ENCODE assay signal across 9 cellular contexts in the genomic region with DNA sequence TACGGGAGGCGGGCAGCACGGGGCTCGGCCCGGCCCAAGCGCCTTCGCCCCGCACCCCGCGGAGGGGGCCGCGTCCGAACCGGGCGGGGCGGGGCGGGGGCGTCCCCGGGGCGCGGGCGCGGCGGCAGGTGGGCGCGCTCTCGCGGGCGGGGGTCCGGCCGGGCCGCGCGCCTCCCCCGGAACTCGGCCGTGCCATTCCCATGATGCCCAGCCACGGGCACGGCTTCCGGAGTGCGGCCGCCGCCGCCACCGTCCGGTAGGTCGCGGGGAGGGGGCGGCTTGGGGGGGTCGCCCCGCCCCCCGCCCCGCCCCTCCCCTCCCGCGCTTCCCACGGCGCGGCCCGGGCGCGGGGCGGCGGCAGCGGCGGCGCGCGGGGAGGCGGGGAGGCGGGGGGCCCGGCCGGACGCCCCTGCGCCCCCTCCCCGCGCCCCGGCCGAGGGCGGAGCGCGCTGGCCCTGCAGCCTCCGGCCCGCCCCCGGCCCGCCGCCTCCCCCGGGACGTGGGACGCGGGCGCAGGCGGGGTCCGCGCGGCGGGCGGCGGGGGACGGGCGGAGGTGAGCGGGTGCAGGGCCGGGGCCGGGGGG. TPM values are rescaled to one million over a fixed set of nuclear protein-coding genes. Genes with fewer than 3 reads are reported as not detected.
DNase-seq lines count a peak whose midpoint lies in the region; ATAC-seq, FAIRE-seq and TF ChIP-seq lines count a peak whose summit lies in the region.
"Had no signal": no experiment of that assay in that cellular context is flagged by ENCODE, and none has a peak within 500 bp of the region (broad histone marks: within the 10 kb centered on the region; RNA-seq: fewer than 3 reads in every experiment).

TSS of gene PPP1R26 (plus strand) at position 314 of the 584 bp plus-strand sequence. CDS start 4,729 bp downstream, outside the sequence.

- ATAC-seq in pancreas (peak; percentile 39 to 63 (median 45)), GM18907 (IDR thresholded peaks at IDR 0.05; ENCODE audit: unreplicated experiment) (no peak)

- peaks cover 3% of the 10 kb centered on the region for H3K36me3 Mint-ChIP-seq in activated naive CD4-positive, alpha-beta T cell treated with anti-CD3 and anti-CD28 coated beads for 36 hours (ENCODE audit: low read depth)
- peaks cover 1% of the 10 kb centered on the region for H3K36me3 Mint-ChIP-seq in activated CD4-positive, alpha-beta memory T cell treated with anti-CD3 and anti-CD28 coated beads for 36 hours

- H3K27me3 Mint-ChIP-seq in activated naive CD4-positive, alpha-beta T cell treated with anti-CD3 and anti-CD28 coated beads for 36 hours (ENCODE audit: low read depth): peaks cover 39% of the 10 kb centered on the region
- peaks cover 41% of the 10 kb centered on the region for H3K27me3 Mint-ChIP-seq in activated CD4-positive, alpha-beta memory T cell treated with anti-CD3 and anti-CD28 coated beads for 36 hours

- H3K27me3 ChIP-seq in cardiac muscle cell: no peaks in the 10 kb centered on the region
- H3K27me3 ChIP-seq in pancreas: no peaks in the 10 kb centered on the region

- TF ChIP-seq CTCF in cardiac muscle cell (IDR thresholded peaks at IDR 0.05; ENCODE audit: low read depth, low read length) (no peak), pancreas (IDR thresholded peaks at IDR 0.05) (no peak)

- peaks cover 4% of the 10 kb centered on the region for H3K4me1 Mint-ChIP-seq in activated naive CD4-positive, alpha-beta T cell treated with anti-CD3 and anti-CD28 coated beads for 36 hours (ENCODE audit: low read depth)
- peaks cover 9% of the 10 kb centered on the region for H3K4me1 Mint-ChIP-seq in activated CD4-positive, alpha-beta memory T cell treated with anti-CD3 and anti-CD28 coated beads for 36 hours (ENCODE audit: low read depth)

- H3K4me1 ChIP-seq in cardiac muscle cell (ENCODE audit: low read depth) (peaks cover 7% of the 10 kb centered on the region), pancreas (peaks cover 0 to 14% (median 6%) of the 10 kb centered on the region in 3 donors)

- H3K27ac ChIP-seq in cardiac muscle cell: peak within 1 kb of the TSS; percentile 79
- H3K27ac ChIP-seq in pancreas: peak within 1 kb of the TSS; percentile 87 to 93 (median 90)

- 0 to 1% methylated on average over 7 to 101 of the region's 103 CpGs for WGBS in pancreas, 2 donors

- CTCF ChIA-PET in activated naive CD4-positive, alpha-beta T cell treated with anti-CD3 and anti-CD28 coated beads for 36 hours (lab: Charles Lee): no interaction called here
- CTCF ChIA-PET in activated CD4-positive, alpha-beta memory T cell treated with anti-CD3 and anti-CD28 coated beads for 36 hours (lab: Charles Lee): no interaction called here

- H3K9me3 ChIP-seq in cardiac muscle cell (ENCODE audit: low read depth) (no peaks in the 10 kb centered on the region), pancreas (no peaks in the 10 kb centered on the region)

- no peak for FAIRE-seq in pancreas (lab: Jason Lieb, UNC)
- FAIRE-seq: endometrium had no signal

- intact Hi-C loops in activated naive CD4-positive, alpha-beta T cell treated with anti-CD3 and anti-CD28 coated beads for 36 hours (cut with micrococcal nuclease): no loop called here
- intact Hi-C loops in activated CD4-positive, alpha-beta memory T cell treated with anti-CD3 and anti-CD28 coated beads for 36 hours (cut with micrococcal nuclease): loop anchor here (5.0 kb wide), 1 partner anchor 42 kb away; no protein-coding TSS in a partner anchor
- intact Hi-C loops in pancreas (cut with DNase I): no loop called here

- POLR2A ChIA-PET in activated CD4-positive, alpha-beta memory T cell treated with anti-CD3 and anti-CD28 coated beads for 36 hours (lab: Charles Lee): interaction anchor here (1.3 to 1.5 kb wide), 2 partner anchors 11 to 26 kb away, joined by 6 to 7 read pairs; no protein-coding TSS in a partner anchor

- H3K36me3 ChIP-seq in cardiac muscle cell (peaks cover 10% of the 10 kb centered on the region), pancreas (peaks cover 0 to 11% (median 6%) of the 10 kb centered on the region in 3 donors)

- H3K4me3 Mint-ChIP-seq in activated naive CD4-positive, alpha-beta T cell treated with anti-CD3 and anti-CD28 coated beads for 36 hours: peak within 1 kb of the TSS; percentile 68
- peak within 1 kb of the TSS; percentile 79 for H3K4me3 Mint-ChIP-seq in activated CD4-positive, alpha-beta memory T cell treated with anti-CD3 and anti-CD28 coated beads for 36 hours

- H3K27ac Mint-ChIP-seq in activated naive CD4-positive, alpha-beta T cell treated with anti-CD3 and anti-CD28 coated beads for 36 hours: no peak within 1 kb of the TSS
- H3K27ac Mint-ChIP-seq in activated CD4-positive, alpha-beta memory T cell treated with anti-CD3 and anti-CD28 coated beads for 36 hours: no peak within 1 kb of the TSS

- no peak for DNase-seq in activated naive CD4-positive, alpha-beta T cell treated with anti-CD3 and anti-CD28 coated beads for 36 hours
- no peak for DNase-seq in activated naive CD4-positive, alpha-beta T cell treated with anti-CD3 and anti-CD28 coated beads, Interleukin-2, amount 50 U/mL, for 16 hours
- DNase-seq in activated CD4-positive, alpha-beta memory T cell treated with anti-CD3 and anti-CD28 coated beads for 36 hours: no peak
- DNase-seq in cardiac muscle cell (ENCODE audit: low read depth in 1 of 2, low spot score in 1 of 2) (peak in 1 of 2 donors; percentile 69), pancreas (peak in 4 of 6 donors; percentile 54 to 83 (median 67)), NCI-H2171 treated with DMSO at 0.1 percent for 48 hours (lab: John Stamatoyannopoulos, UW) (no peak)
- no peak for DNase-seq in activated CD8-positive, alpha-beta memory T cell treated with anti-CD3 and anti-CD28 coated beads, Interleukin-2, amount 50 U/mL, for 48 hours

- H3K4me3 ChIP-seq in cardiac muscle cell (peak within 1 kb of the TSS; percentile 79), pancreas (peak within 1 kb of the TSS; percentile 77 to 89 (median 80))

- no peaks in the 10 kb centered on the region for H3K9me3 Mint-ChIP-seq in activated naive CD4-positive, alpha-beta T cell treated with anti-CD3 and anti-CD28 coated beads for 36 hours
- no peaks in the 10 kb centered on the region for H3K9me3 Mint-ChIP-seq in activated CD4-positive, alpha-beta memory T cell treated with anti-CD3 and anti-CD28 coated beads for 36 hours

RNA-seq across cellular contexts. Expression of gene PPP1R26, which starts in this region (rescaled TPM):
- under 1 TPM; 0.29 to 0.32 TPM for total RNA-seq in activated naive CD4-positive, alpha-beta T cell treated with anti-CD3 and anti-CD28 coated beads for 36 hours
- total RNA-seq in activated CD4-positive, alpha-beta memory T cell treated with anti-CD3 and anti-CD28 coated beads for 36 hours: 1 to 10 TPM; 3.5 to 4.9 TPM
- 43.1 and 62.2 TPM in 2 replicates for total RNA-seq in cardiac muscle cell
- 25.9 and 33.7 TPM in 2 replicates for polyA plus RNA-seq in cardiac muscle cell
- 10 to 100 TPM in 5 of 6 donors, 1 to 10 TPM in 1; 9.4 to 20.0 (median 12.1) TPM for total RNA-seq in pancreas
- 10 to 100 TPM; 12.9 to 14.9 TPM for polyA plus RNA-seq in pancreas

Comparison
In these comparisons a context has a peak if more than half of its experiments do, and no peak if none do; other contexts are left out.
1. DNase-seq: peak in pancreas (4 of 6); none in activated naive CD4-positive, alpha-beta T cell treated with anti-CD3 and anti-CD28 coated beads for 36 hours (single experiment), activated naive CD4-positive, alpha-beta T cell treated with anti-CD3 and anti-CD28 coated beads, Interleukin-2, amount 50 U/mL, for 16 hours (single experiment), activated CD4-positive, alpha-beta memory T cell treated with anti-CD3 and anti-CD28 coated beads for 36 hours (single experiment), activated CD8-positive, alpha-beta memory T cell treated with anti-CD3 and anti-CD28 coated beads, Interleukin-2, amount 50 U/mL, for 48 hours (single experiment) and NCI-H2171 treated with DMSO at 0.1 percent for 48 hours (single experiment).